ENCODE assay signal across 16 cellular contexts in the genomic region with DNA sequence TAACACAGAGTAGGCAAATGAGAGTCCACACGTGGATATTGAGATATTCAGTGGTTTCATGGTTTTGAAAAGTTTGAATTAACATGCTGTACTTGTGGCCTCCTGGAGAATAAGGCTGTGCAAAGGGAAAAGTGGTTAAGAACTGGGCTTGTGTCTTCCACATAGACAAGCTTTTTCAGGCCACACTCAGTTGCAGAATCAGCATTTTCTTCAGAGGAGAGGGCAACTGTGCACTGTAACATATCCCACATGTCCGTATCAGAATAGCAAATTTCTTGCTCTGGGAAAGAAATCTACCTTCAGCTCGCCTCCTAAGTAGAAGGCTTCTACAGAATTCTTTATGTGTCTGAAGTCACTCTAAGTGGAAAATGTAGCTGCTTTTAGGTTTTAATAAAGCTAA.
DNase-seq lines count a peak whose midpoint lies in the region; ATAC-seq, FAIRE-seq and TF ChIP-seq lines count a peak whose summit lies in the region.
"Had no signal": no experiment of that assay in that cellular context is flagged by ENCODE, and none has a peak within 500 bp of the region (broad histone marks: within the 10 kb centered on the region; RNA-seq: fewer than 3 reads in every experiment).

No MANE protein-coding gene starts in this region.

- H3K79me2 ChIP-seq in HepG2 (ENCODE audit: insufficient read depth, low read length) = no peaks in the 10 kb centered on the region

- H3K9me3 ChIP-seq in HepG2 (ENCODE audit: low read length) (no peaks in the 10 kb centered on the region), right lobe of liver (no peaks in the 10 kb centered on the region), neuron (ENCODE audit: low read length) (no peaks in the 10 kb centered on the region), gastroesophageal sphincter (no peaks in the 10 kb centered on the region)
- no peaks in the 10 kb centered on the region for H3K9me3 ChIP-seq in effector memory CD4-positive, alpha-beta T cell (ENCODE audit: control insufficient read depth, low read length)
- H3K9me3 ChIP-seq: HAP-1 had no signal

- no peak overlapping the region for H3K4me2 ChIP-seq in HepG2 (ENCODE audit: low read depth, low read length)

- DNase-seq in HepG2 (ENCODE audit: low spot score) (no peak), right lobe of liver (no peak), fibroblast of peridontal ligament (ENCODE audit: extremely low read depth) (peak; percentile 48)
- no peak for DNase-seq in effector memory CD4-positive, alpha-beta T cell
- DNase-seq: 8988T; Calu3; CD8-positive, alpha-beta T cell; GM23248 had no signal

- no peak overlapping the region for H3K27ac ChIP-seq in HepG2 (ENCODE audit: extremely low read length, insufficient read depth, low read length)
- no peak overlapping the region for H3K27ac ChIP-seq in right lobe of liver
- no peak overlapping the region for H3K27ac ChIP-seq in gastroesophageal sphincter
- no peak overlapping the region for H3K27ac ChIP-seq in effector memory CD4-positive, alpha-beta T cell (ENCODE audit: insufficient read depth, low read length, poor library complexity, severe bottlenecking)
- H3K27ac ChIP-seq: BLaER1 treated with 17β-estradiol and CSF1 and Interleukin-3, amounts not matched to agents 10 nM and 100 nM; GM23248 had no signal

- no peak overlapping the region for H3K9ac ChIP-seq in HepG2 (ENCODE audit: insufficient read depth, low read depth, low read length)
- H3K9ac ChIP-seq: BLaER1 treated with 17β-estradiol and CSF1 and Interleukin-3, amounts not matched to agents 10 nM and 100 nM; GM23248 had no signal

- no peaks in the 10 kb centered on the region; a peak in 1 of 5 replicates for H3K27me3 ChIP-seq in HepG2 (ENCODE audit: control insufficient read depth in 1 of 2, insufficient read depth in 2 of 2, low read length in 2 of 2)
- H3K27me3 ChIP-seq in right lobe of liver = no peaks in the 10 kb centered on the region
- no peaks in the 10 kb centered on the region for H3K27me3 ChIP-seq in neuron (ENCODE audit: insufficient read depth, low read length)
- no peaks in the 10 kb centered on the region for H3K27me3 ChIP-seq in gastroesophageal sphincter
- H3K27me3 ChIP-seq in effector memory CD4-positive, alpha-beta T cell (replicated peaks; ENCODE audit: control insufficient read depth, insufficient read depth, low read length, poor library complexity, severe bottlenecking) = no peaks in the 10 kb centered on the region
- H3K27me3 ChIP-seq: BLaER1 treated with 17β-estradiol and CSF1 and Interleukin-3, amounts not matched to agents 10 nM and 100 nM had no signal

- WGBS in HepG2 (ENCODE audit: low lambda C conversion rate) = 15% methylated on average over 3 of the region's 3 CpGs
- 65% methylated on average over 3 of the region's 3 CpGs for WGBS in right lobe of liver (ENCODE audit: insufficient coverage, low coverage, low lambda C conversion rate, missing lambda C conversion rate)
- WGBS in gastroesophageal sphincter (ENCODE audit: low coverage in 1 of 2), 2 donors = 77 to 94% methylated on average over 3 of the region's 3 CpGs

- no peak for ATAC-seq in HepG2
- ATAC-seq in right lobe of liver = no peak
- ATAC-seq in gastroesophageal sphincter = no peak
- ATAC-seq in HG03439 (IDR thresholded peaks at IDR 0.05; ENCODE audit: unreplicated experiment) = no peak
- ATAC-seq: CD8-positive, alpha-beta T cell had no signal

- no peaks in the 10 kb centered on the region for H4K20me1 ChIP-seq in HepG2 (ENCODE audit: insufficient read depth, low read length)
- H4K20me1 ChIP-seq: BLaER1 treated with 17β-estradiol and CSF1 and Interleukin-3, amounts not matched to agents 10 nM and 100 nM had no signal

- no peak for FAIRE-seq in HepG2 (lab: Jason Lieb, UNC)
- FAIRE-seq: G401.6, GM12891, GM19239 had no signal

- TF ChIP-seq CTCF in HepG2 (CRISPR knock-in tag; IDR thresholded peaks at IDR 0.05) (no peak), right lobe of liver (IDR thresholded peaks at IDR 0.05) (no peak), gastroesophageal sphincter (IDR thresholded peaks at IDR 0.05) (no peak)

- TF ChIP-seq EP300 in HepG2 (IDR thresholded peaks at IDR 0.05; ENCODE audit: low read depth in 2 of 2, low read length in 2 of 2) = no peak
- no peak for TF ChIP-seq EP300 in HepG2 (CRISPR knock-in tag; IDR thresholded peaks at IDR 0.05; ENCODE audit: borderline replicate concordance)
- TF ChIP-seq EP300 in gastroesophageal sphincter (IDR thresholded peaks at IDR 0.05) = no peak

- TF ChIP-seq RAD21 in HepG2 (CRISPR knock-in tag; IDR thresholded peaks at IDR 0.05) = no peak

- H2AFZ ChIP-seq in HepG2 (ENCODE audit: low read length) (no peak overlapping the region), neuron (ENCODE audit: low read depth, low read length) (peak overlapping the region; percentile 56)
- H2AFZ ChIP-seq: GM23248 had no signal

- intact Hi-C loops in HepG2 (cut with micrococcal nuclease; ENCODE audit: unreplicated experiment) = no loop called here
- intact Hi-C loops in right lobe of liver (cut with DNase I) = no loop called here

- H3K36me3 ChIP-seq in HepG2 (replicated peaks in 1 of 2; ENCODE audit: control insufficient read depth in 1 of 2, insufficient read depth in 2 of 2, low read length in 2 of 2) (no peaks in the 10 kb centered on the region), right lobe of liver (no peaks in the 10 kb centered on the region), neuron (ENCODE audit: insufficient read depth, low read length) (no peaks in the 10 kb centered on the region), gastroesophageal sphincter (no peaks in the 10 kb centered on the region)
- no peaks in the 10 kb centered on the region for H3K36me3 ChIP-seq in effector memory CD4-positive, alpha-beta T cell (ENCODE audit: control insufficient read depth, insufficient read depth, low read length)
- H3K36me3 ChIP-seq: BLaER1 treated with 17β-estradiol and CSF1 and Interleukin-3, amounts not matched to agents 10 nM and 100 nM; HAP-1 had no signal

- POLR2A ChIA-PET in HepG2 (lab: Yijun Ruan, JAX) = no interaction called here

- TF ChIP-seq POLR2A in HepG2 (IDR thresholded peaks at IDR 0.05; ENCODE audit: insufficient read depth in 1 of 2, low read depth in 2 of 2, low read length in 2 of 2) (no peak), right lobe of liver (IDR thresholded peaks at IDR 0.05) (no peak), gastroesophageal sphincter (IDR thresholded peaks at IDR 0.05) (no peak)

- no peaks in the 10 kb centered on the region for H3K4me1 ChIP-seq in HepG2 (ENCODE audit: insufficient read depth, low read length)
- no peaks in the 10 kb centered on the region for H3K4me1 ChIP-seq in right lobe of liver
- H3K4me1 ChIP-seq in neuron (ENCODE audit: insufficient read depth, low read length) = peaks cover 4% of the 10 kb centered on the region
- H3K4me1 ChIP-seq in gastroesophageal sphincter = no peaks in the 10 kb centered on the region
- no peaks in the 10 kb centered on the region for H3K4me1 ChIP-seq in effector memory CD4-positive, alpha-beta T cell (ENCODE audit: control insufficient read depth, insufficient read depth, low read length, poor library complexity, severe bottlenecking)
- H3K4me1 ChIP-seq: HAP-1 had no signal

- CTCF ChIA-PET in HepG2 (lab: Yijun Ruan, JAX; ENCODE audit: low intra/inter-chr PET ratio, low total read pairs) = no interaction called here

- H3K4me3 ChIP-seq in HepG2 (replicated peaks in 1 of 3; ENCODE audit: insufficient read depth in 1 of 3, low read depth in 2 of 3, low read length in 3 of 3) (no peak overlapping the region), right lobe of liver (no peak overlapping the region), neuron (ENCODE audit: low read length) (no peak overlapping the region), gastroesophageal sphincter (no peak overlapping the region)
- H3K4me3 ChIP-seq in effector memory CD4-positive, alpha-beta T cell (ENCODE audit: insufficient read depth, low read depth, low read length, poor library complexity, severe bottlenecking) = no peak overlapping the region
- H3K4me3 ChIP-seq: BLaER1 treated with 17β-estradiol and CSF1 and Interleukin-3, amounts not matched to agents 10 nM and 100 nM; GM23248; HAP-1 had no signal

- BruUV-seq in HepG2 (replicated peaks; lab: Mats Ljungman, UMichigan) = no TSS peak

- in situ Hi-C loops in HepG2 (cut with HindIII; ENCODE audit: extremely low pct_ligation_motif_present, low pct_unique_long_range_greater_than_20kb) = no loop called here

TF ChIP-seq in HepG2, 621 proteins besides CTCF, POLR2A, EP300 and RAD21 (continues in another document):
- TF ChIP-seq CENPT (CRISPR knock-in tag; IDR thresholded peaks at IDR 0.05; ENCODE audit: low read depth) = no peak
- TF ChIP-seq, protein P1, sequence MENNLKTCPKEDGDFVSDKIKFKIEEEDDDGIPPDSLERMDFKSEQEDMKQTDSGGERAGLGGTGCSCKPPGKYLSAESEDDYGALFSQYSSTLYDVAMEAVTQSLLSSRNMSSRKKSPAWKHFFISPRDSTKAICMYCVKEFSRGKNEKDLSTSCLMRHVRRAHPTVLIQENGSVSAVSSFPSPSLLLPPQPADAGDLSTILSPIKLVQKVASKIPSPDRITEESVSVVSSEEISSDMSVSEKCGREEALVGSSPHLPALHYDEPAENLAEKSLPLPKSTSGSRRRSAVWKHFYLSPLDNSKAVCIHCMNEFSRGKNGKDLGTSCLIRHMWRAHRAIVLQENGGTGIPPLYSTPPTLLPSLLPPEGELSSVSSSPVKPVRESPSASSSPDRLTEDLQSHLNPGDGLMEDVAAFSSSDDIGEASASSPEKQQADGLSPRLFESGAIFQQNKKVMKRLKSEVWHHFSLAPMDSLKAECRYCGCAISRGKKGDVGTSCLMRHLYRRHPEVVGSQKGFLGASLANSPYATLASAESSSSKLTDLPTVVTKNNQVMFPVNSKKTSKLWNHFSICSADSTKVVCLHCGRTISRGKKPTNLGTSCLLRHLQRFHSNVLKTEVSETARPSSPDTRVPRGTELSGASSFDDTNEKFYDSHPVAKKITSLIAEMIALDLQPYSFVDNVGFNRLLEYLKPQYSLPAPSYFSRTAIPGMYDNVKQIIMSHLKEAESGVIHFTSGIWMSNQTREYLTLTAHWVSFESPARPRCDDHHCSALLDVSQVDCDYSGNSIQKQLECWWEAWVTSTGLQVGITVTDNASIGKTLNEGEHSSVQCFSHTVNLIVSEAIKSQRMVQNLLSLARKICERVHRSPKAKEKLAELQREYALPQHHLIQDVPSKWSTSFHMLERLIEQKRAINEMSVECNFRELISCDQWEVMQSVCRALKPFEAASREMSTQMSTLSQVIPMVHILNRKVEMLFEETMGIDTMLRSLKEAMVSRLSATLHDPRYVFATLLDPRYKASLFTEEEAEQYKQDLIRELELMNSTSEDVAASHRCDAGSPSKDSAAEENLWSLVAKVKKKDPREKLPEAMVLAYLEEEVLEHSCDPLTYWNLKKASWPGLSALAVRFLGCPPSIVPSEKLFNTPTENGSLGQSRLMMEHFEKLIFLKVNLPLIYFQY (CRISPR knock-in tag; IDR thresholded peaks at IDR 0.05; ENCODE audit: borderline replicate concordance) = no peak
- no peak for TF ChIP-seq ZNF317 (CRISPR knock-in tag; IDR thresholded peaks at IDR 0.05)
- TF ChIP-seq, protein P2, sequence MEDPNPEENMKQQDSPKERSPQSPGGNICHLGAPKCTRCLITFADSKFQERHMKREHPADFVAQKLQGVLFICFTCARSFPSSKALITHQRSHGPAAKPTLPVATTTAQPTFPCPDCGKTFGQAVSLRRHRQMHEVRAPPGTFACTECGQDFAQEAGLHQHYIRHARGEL (CRISPR knock-in tag; IDR thresholded peaks at IDR 0.05) = no peak
- TF ChIP-seq MAFF (IDR thresholded peaks at IDR 0.05; ENCODE audit: low read depth, low read length) = peak; percentile 38
